1 cellular context compared by ENCODE assay signal in genomic region chr19:17307876-17308377, GRCh38.
TF ChIP-seq lines count a peak whose summit lies in the region.

No MANE protein-coding gene starts in this region.

TF ChIP-seq in GM23338, 12 proteins besides CTCF, POLR2A, EP300 and RAD21 (continued from another document):
- TF ChIP-seq ZNF462 (CRISPR knock-in tag; IDR thresholded peaks at IDR 0.05) (no peak), STAT1 (IDR thresholded peaks at IDR 0.05; ENCODE audit: unreplicated experiment) (no peak), CREB1 (CRISPR knock-in tag; IDR thresholded peaks at IDR 0.05; ENCODE audit: low read depth) (no peak), ZNF114 (CRISPR knock-in tag; IDR thresholded peaks at IDR 0.05) (no peak), ZNF331 (CRISPR knock-in tag; IDR thresholded peaks at IDR 0.05; ENCODE audit: low read depth) (no peak), NANOG (IDR thresholded peaks at IDR 0.05; ENCODE audit: borderline replicate concordance) (no peak), EZH2phosphoT487 (IDR thresholded peaks at IDR 0.05; ENCODE audit: unreplicated experiment) (no peak), POLR2AphosphoS5 (IDR thresholded peaks at IDR 0.05; ENCODE audit: low read depth) (no peak), EZH2 (IDR thresholded peaks at IDR 0.05; ENCODE audit: low read depth, unreplicated experiment) (no peak)
- TF ChIP-seq, protein P1, sequence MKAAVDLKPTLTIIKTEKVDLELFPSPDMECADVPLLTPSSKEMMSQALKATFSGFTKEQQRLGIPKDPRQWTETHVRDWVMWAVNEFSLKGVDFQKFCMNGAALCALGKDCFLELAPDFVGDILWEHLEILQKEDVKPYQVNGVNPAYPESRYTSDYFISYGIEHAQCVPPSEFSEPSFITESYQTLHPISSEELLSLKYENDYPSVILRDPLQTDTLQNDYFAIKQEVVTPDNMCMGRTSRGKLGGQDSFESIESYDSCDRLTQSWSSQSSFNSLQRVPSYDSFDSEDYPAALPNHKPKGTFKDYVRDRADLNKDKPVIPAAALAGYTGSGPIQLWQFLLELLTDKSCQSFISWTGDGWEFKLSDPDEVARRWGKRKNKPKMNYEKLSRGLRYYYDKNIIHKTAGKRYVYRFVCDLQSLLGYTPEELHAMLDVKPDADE (IDR thresholded peaks at IDR 0.05) = no peak
